1 cellular context compared by ENCODE assay signal in the genomic region with DNA sequence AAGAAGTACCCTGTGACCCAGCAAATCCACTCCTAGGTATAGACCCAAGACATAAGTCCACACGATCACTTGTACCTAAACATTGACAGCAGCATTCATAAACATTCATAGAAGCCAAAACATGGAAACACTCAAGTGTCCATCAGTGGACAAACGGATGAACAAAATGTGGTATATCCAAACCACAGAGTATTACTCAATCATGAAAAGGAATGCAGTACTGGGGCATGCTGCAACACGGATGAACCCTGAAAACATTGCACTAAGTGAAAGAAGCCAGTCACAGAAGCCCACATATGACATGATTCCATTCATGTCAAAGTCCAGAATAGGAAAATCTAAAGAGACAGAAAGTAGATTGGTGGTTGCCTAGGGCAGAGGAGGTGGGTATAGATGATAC.
TF ChIP-seq lines count a peak whose summit lies in the region.

No MANE protein-coding gene starts in this region.

TF ChIP-seq in SK-N-SH, 30 proteins besides CTCF, POLR2A, EP300 and RAD21 (continued from another document):
- TF ChIP-seq, protein P1, sequence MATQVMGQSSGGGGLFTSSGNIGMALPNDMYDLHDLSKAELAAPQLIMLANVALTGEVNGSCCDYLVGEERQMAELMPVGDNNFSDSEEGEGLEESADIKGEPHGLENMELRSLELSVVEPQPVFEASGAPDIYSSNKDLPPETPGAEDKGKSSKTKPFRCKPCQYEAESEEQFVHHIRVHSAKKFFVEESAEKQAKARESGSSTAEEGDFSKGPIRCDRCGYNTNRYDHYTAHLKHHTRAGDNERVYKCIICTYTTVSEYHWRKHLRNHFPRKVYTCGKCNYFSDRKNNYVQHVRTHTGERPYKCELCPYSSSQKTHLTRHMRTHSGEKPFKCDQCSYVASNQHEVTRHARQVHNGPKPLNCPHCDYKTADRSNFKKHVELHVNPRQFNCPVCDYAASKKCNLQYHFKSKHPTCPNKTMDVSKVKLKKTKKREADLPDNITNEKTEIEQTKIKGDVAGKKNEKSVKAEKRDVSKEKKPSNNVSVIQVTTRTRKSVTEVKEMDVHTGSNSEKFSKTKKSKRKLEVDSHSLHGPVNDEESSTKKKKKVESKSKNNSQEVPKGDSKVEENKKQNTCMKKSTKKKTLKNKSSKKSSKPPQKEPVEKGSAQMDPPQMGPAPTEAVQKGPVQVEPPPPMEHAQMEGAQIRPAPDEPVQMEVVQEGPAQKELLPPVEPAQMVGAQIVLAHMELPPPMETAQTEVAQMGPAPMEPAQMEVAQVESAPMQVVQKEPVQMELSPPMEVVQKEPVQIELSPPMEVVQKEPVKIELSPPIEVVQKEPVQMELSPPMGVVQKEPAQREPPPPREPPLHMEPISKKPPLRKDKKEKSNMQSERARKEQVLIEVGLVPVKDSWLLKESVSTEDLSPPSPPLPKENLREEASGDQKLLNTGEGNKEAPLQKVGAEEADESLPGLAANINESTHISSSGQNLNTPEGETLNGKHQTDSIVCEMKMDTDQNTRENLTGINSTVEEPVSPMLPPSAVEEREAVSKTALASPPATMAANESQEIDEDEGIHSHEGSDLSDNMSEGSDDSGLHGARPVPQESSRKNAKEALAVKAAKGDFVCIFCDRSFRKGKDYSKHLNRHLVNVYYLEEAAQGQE (IDR thresholded peaks at IDR 0.05; ENCODE audit: low read depth, low read length): no peak
- TF ChIP-seq RCOR1 (IDR thresholded peaks at IDR 0.05; ENCODE audit: low read length) (no peak), IRF3 (IDR thresholded peaks at IDR 0.05; ENCODE audit: low read depth, low read length) (no peak), FOXM1 (IDR thresholded peaks at IDR 0.05; ENCODE audit: low read depth) (no peak), MEF2A (IDR thresholded peaks at IDR 0.05; ENCODE audit: borderline replicate concordance, low read depth) (no peak), SMC3 (IDR thresholded peaks at IDR 0.05; ENCODE audit: low read depth, low read length) (no peak), GABPA (IDR thresholded peaks at IDR 0.05; ENCODE audit: low read depth) (no peak), PBX3 (IDR thresholded peaks at IDR 0.05) (no peak), TAF1 (IDR thresholded peaks at IDR 0.05; ENCODE audit: borderline replicate concordance, low read depth, low read length) (no peak), RXRA (IDR thresholded peaks at IDR 0.05; ENCODE audit: borderline replicate concordance, low read depth) (no peak), MXI1 (IDR thresholded peaks at IDR 0.05; ENCODE audit: low read depth, low read length) (no peak), USF1 (IDR thresholded peaks at IDR 0.05; ENCODE audit: borderline replicate concordance, low read depth) (no peak), RFX5 (IDR thresholded peaks at IDR 0.05; ENCODE audit: low read length) (no peak)
- TF ChIP-seq, protein P2, sequence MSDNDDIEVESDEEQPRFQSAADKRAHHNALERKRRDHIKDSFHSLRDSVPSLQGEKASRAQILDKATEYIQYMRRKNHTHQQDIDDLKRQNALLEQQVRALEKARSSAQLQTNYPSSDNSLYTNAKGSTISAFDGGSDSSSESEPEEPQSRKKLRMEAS (IDR thresholded peaks at IDR 0.05; ENCODE audit: low read depth): no peak
- TF ChIP-seq, protein P3, sequence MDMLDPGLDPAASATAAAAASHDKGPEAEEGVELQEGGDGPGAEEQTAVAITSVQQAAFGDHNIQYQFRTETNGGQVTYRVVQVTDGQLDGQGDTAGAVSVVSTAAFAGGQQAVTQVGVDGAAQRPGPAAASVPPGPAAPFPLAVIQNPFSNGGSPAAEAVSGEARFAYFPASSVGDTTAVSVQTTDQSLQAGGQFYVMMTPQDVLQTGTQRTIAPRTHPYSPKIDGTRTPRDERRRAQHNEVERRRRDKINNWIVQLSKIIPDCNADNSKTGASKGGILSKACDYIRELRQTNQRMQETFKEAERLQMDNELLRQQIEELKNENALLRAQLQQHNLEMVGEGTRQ (IDR thresholded peaks at IDR 0.05; ENCODE audit: borderline replicate concordance, low read depth, low read length): no peak
